ENCODE assay signal across 1 cellular context in genomic region chr1:244834596-244835275, GRCh38.
A peak's percentile ranks its signal among the peaks of the same experiment; 100 is the strongest.
TF ChIP-seq lines count a peak whose summit lies in the region.

No MANE protein-coding gene starts in this region.

TF ChIP-seq in A549, 52 proteins besides CTCF, POLR2A, EP300 and RAD21 (continued from another document):
- TF ChIP-seq, protein P1, sequence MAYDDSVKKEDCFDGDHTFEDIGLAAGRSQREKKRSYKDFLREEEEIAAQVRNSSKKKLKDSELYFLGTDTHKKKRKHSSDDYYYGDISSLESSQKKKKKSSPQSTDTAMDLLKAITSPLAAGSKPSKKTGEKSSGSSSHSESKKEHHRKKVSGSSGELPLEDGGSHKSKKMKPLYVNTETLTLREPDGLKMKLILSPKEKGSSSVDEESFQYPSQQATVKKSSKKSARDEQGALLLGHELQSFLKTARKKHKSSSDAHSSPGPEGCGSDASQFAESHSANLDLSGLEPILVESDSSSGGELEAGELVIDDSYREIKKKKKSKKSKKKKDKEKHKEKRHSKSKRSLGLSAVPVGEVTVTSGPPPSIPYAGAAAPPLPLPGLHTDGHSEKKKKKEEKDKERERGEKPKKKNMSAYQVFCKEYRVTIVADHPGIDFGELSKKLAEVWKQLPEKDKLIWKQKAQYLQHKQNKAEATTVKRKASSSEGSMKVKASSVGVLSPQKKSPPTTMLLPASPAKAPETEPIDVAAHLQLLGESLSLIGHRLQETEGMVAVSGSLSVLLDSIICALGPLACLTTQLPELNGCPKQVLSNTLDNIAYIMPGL (CRISPR knock-in tag; IDR thresholded peaks at IDR 0.05; ENCODE audit: borderline replicate concordance) = no peak
- TF ChIP-seq ZFP36 (IDR thresholded peaks at IDR 0.05; ENCODE audit: borderline replicate concordance, partially characterized antibody) (no peak), GATA3 (IDR thresholded peaks at IDR 0.05; ENCODE audit: borderline replicate concordance) (peak; percentile 39; the same call in 1 of the 2 replicates), ESRRA (IDR thresholded peaks at IDR 0.05; ENCODE audit: borderline replicate concordance, low read length) (peak; percentile 78), FOXS1 (CRISPR knock-in tag; IDR thresholded peaks at IDR 0.05) (no peak), POLR2AphosphoS2 (conservative IDR thresholded peaks at IDR 0.05; ENCODE audit: low read length) (no peak), SREBF2 (IDR thresholded peaks at IDR 0.05) (no peak), ZSCAN20 (CRISPR knock-in tag; IDR thresholded peaks at IDR 0.05) (peak; percentile 26), EHF (CRISPR knock-in tag; IDR thresholded peaks at IDR 0.05) (peak; percentile 80), TFCP2L1 (CRISPR knock-in tag; IDR thresholded peaks at IDR 0.05) (peak; percentile 83), PBX3 (IDR thresholded peaks at IDR 0.05) (no peak; the same call in 1 of the 2 replicates), NPAS2 (CRISPR knock-in tag; IDR thresholded peaks at IDR 0.05; ENCODE audit: borderline replicate concordance) (no peak; the same call in 1 of the 2 replicates), HOXB5 (CRISPR knock-in tag; IDR thresholded peaks at IDR 0.05) (peak; percentile 86), HEYL (CRISPR knock-in tag; IDR thresholded peaks at IDR 0.05) (peak; percentile 25; the same call in 1 of the 2 replicates), KDM5A (IDR thresholded peaks at IDR 0.05) (no peak), ZC3H11A (IDR thresholded peaks at IDR 0.05) (no peak), CHD2 (IDR thresholded peaks at IDR 0.05; ENCODE audit: low read length, partially characterized antibody) (no peak), BCL3 (IDR thresholded peaks at IDR 0.05) (no peak), JUN (IDR thresholded peaks at IDR 0.05) (no peak; a peak in 2 of 5 replicates), PHF8 (IDR thresholded peaks at IDR 0.05; ENCODE audit: borderline replicate concordance, low read depth) (0 out of 2 replicates have a peak, but pooled peaks have one; percentile 47), NR3C1 (IDR thresholded peaks at IDR 0.05) (no peak), REST (IDR thresholded peaks at IDR 0.05) (no peak; the same call in 1 of the 2 replicates)
- TF ChIP-seq, protein P2, sequence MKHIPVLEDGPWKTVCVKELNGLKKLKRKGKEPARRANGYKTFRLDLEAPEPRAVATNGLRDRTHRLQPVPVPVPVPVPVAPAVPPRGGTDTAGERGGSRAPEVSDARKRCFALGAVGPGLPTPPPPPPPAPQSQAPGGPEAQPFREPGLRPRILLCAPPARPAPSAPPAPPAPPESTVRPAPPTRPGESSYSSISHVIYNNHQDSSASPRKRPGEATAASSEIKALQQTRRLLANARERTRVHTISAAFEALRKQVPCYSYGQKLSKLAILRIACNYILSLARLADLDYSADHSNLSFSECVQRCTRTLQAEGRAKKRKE (CRISPR knock-in tag; IDR thresholded peaks at IDR 0.05; ENCODE audit: low read depth) = peak; percentile 72; the same call in 1 of the 2 replicates
- TF ChIP-seq, protein P3, sequence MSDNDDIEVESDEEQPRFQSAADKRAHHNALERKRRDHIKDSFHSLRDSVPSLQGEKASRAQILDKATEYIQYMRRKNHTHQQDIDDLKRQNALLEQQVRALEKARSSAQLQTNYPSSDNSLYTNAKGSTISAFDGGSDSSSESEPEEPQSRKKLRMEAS (IDR thresholded peaks at IDR 0.05) = peak; percentile 98
- TF ChIP-seq, protein P4, sequence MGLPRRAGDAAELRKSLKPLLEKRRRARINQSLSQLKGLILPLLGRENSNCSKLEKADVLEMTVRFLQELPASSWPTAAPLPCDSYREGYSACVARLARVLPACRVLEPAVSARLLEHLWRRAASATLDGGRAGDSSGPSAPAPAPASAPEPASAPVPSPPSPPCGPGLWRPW (IDR thresholded peaks at IDR 0.05) = no peak
